ENCODE assay signal across 8 cellular contexts in the genomic region with DNA sequence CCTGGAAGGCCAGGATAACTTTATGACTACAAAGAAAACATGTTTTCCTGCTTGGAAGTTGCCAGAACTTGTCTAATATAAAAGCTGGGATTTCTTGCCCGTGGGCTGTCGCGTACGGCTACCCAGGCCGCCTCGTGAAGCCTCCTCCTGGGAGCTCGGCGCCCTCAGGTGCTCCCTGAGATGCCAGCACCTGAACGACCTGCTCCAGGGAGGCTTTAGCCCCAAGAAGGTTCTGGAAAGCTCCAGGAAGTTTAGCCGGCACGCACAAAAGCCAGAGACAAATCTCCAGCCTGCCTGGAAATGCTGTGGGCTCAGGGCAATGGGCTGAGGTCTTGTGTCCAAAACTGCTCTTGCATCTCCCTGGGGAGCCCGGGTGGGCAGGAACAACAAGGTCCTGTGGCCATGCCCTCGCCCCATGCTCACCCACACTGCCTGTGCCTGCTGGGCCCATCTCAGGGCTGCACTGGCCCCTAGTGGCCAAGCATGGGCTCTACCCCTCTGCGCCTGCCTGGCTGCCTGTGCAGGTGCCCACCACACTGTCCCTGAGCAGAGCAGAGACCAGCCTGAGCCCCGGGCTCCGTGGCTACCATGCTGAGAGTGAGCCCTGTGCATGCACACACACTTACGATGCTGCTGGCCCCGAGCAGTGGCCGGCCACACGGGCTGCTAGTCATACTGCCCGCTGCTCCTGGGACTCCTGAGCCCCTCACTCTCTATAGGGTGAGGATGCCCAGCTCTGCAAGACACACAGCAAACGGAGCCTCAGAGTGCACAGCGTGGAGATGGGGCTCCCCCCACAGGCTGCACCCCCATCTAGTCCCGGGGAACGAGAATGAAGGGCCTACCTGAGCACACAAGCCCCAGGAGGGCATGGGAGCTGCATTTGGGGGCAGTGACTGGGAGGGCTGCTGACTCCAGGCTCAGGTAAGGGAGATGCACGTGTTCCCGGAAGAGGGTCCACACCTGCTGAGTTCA. TPM values are rescaled to one million over a fixed set of nuclear protein-coding genes. Genes with fewer than 3 reads are reported as not detected.
A peak's percentile ranks its signal among the peaks of the same experiment; 100 is the strongest.
DNase-seq lines count a peak whose midpoint lies in the region; ATAC-seq and TF ChIP-seq lines count a peak whose summit lies in the region.

No MANE protein-coding gene starts in this region.

- H3K9me3 ChIP-seq in CD4-positive, alpha-beta memory T cell (ENCODE audit: control insufficient read depth in 1 of 2, low read length in 2 of 2), result no peaks in the 10 kb centered on the region
- H3K9me3 ChIP-seq in colonic mucosa, result no peaks in the 10 kb centered on the region
- H3K9me3 ChIP-seq in lung (ENCODE audit: control insufficient read depth in 2 of 2, insufficient read depth in 1 of 2, low read length in 1 of 2), result no peaks in the 10 kb centered on the region

- no peaks in the 10 kb centered on the region for H3K27me3 ChIP-seq in CD4-positive, alpha-beta memory T cell (ENCODE audit: insufficient read depth, low read length)
- H3K27me3 ChIP-seq in colonic mucosa, result peaks cover 18% of the 10 kb centered on the region
- H3K27me3 ChIP-seq in lung (ENCODE audit: control insufficient read depth, insufficient read depth), result no peaks in the 10 kb centered on the region

- POLR2A ChIA-PET in CD4-positive, alpha-beta memory T cell (lab: Charles Lee; ENCODE audit: partially characterized antibody), result interaction anchor here (1.1 kb wide), 1 partner anchor 188 kb away, joined by 3 read pairs; no protein-coding TSS in a partner anchor

- H3K36me3 Mint-ChIP-seq in CD4-positive, alpha-beta memory T cell, result no peaks in the 10 kb centered on the region
- no peaks in the 10 kb centered on the region for H3K36me3 Mint-ChIP-seq in activated CD4-positive, alpha-beta T cell treated with anti-CD3 and anti-CD28 coated beads, Interleukin-2, amount 10 ng/mL, durations not matched to agents 24 days and 14 days (ENCODE audit: low read depth)

- CTCF ChIA-PET in CD4-positive, alpha-beta memory T cell (lab: Charles Lee; ENCODE audit: partially characterized antibody), result interaction anchor here (0.7 to 7.1 kb wide), 4 partner anchors 12 to 421 kb away, joined by 3 to 70 read pairs (median 6); no protein-coding TSS in a partner anchor

- peak; percentile 61 to 73 (median 66) for DNase-seq in CD4-positive, alpha-beta memory T cell
- DNase-seq in NCI-H345 (lab: John Stamatoyannopoulos, UW), result peak; percentile 54
- peak; percentile 91 for DNase-seq in activated CD4-positive, alpha-beta T cell treated with anti-CD3 and anti-CD28 coated beads, Interleukin-2, amount 10 ng/mL, durations not matched to agents 24 days and 14 days
- peak; percentile 78 for DNase-seq in colonic mucosa
- DNase-seq in lung (ENCODE audit: low spot score), result peak; percentile 81
- peak; percentile 25 to 44 for DNase-seq in stimulated activated CD8-positive, alpha-beta memory T cell treated with anti-CD3 and anti-CD28 coated beads, Interleukin-15, amount 100 ng/mL, for 4 hours (ENCODE audit: low read depth in 2 of 2)
- no peak for DNase-seq in cerebellar nuclear complex (lab: John Stamatoyannopoulos, UW)

- no peak overlapping the region for H3K9ac ChIP-seq in colonic mucosa (ENCODE audit: low read depth in 2 of 2, low read length in 2 of 2)

- H3K4me1 Mint-ChIP-seq in CD4-positive, alpha-beta memory T cell, result peaks cover 0 to 13% (median 7%) of the 10 kb centered on the region in 4 donors
- peaks cover 8% of the 10 kb centered on the region for H3K4me1 Mint-ChIP-seq in activated CD4-positive, alpha-beta T cell treated with anti-CD3 and anti-CD28 coated beads, Interleukin-2, amount 10 ng/mL, durations not matched to agents 24 days and 14 days

- peaks cover 30 to 36% of the 10 kb centered on the region in 2 donors for H3K27me3 Mint-ChIP-seq in CD4-positive, alpha-beta memory T cell
- peaks cover 35% of the 10 kb centered on the region for H3K27me3 Mint-ChIP-seq in activated CD4-positive, alpha-beta T cell treated with anti-CD3 and anti-CD28 coated beads, Interleukin-2, amount 10 ng/mL, durations not matched to agents 24 days and 14 days

- peak; percentile 67 for ATAC-seq in GM21723 (IDR thresholded peaks at IDR 0.05; ENCODE audit: unreplicated experiment)
- ATAC-seq in lung (ENCODE audit: insufficient read depth, low FRiP score), result peak; percentile 67

- H3K4me3 Mint-ChIP-seq in CD4-positive, alpha-beta memory T cell, result no peak overlapping the region
- H3K4me3 Mint-ChIP-seq in activated CD4-positive, alpha-beta T cell treated with anti-CD3 and anti-CD28 coated beads, Interleukin-2, amount 10 ng/mL, durations not matched to agents 24 days and 14 days, result no peak overlapping the region

- intact Hi-C loops in CD4-positive, alpha-beta memory T cell (cut with micrococcal nuclease), result loop anchor here (2.0 kb wide), 1 partner anchor 547 kb away; no protein-coding TSS in a partner anchor
- intact Hi-C loops in activated CD4-positive, alpha-beta T cell treated with anti-CD3 and anti-CD28 coated beads, Interleukin-2, amount 10 ng/mL, durations not matched to agents 24 days and 14 days (cut with micrococcal nuclease), result loop anchor here (1.0 kb wide), 2 partner anchors 175 to 420 kb away; no protein-coding TSS in a partner anchor
- intact Hi-C loops in colonic mucosa (cut with DNase I), result loop anchor here (1.0 kb wide), 1 partner anchor 175 kb away; no protein-coding TSS in a partner anchor

- H3K36me3 ChIP-seq in CD4-positive, alpha-beta memory T cell (ENCODE audit: insufficient read depth, low read length), result no peaks in the 10 kb centered on the region
- H3K36me3 ChIP-seq in colonic mucosa, result no peaks in the 10 kb centered on the region
- H3K36me3 ChIP-seq in lung (ENCODE audit: control insufficient read depth in 2 of 2, insufficient read depth in 2 of 2, low read length in 2 of 2), result no peaks in the 10 kb centered on the region

- TF ChIP-seq CTCF in colonic mucosa (IDR thresholded peaks at IDR 0.05), result peak; percentile 97
- peak; percentile 93 for TF ChIP-seq CTCF in lung (IDR thresholded peaks at IDR 0.05; ENCODE audit: control extremely low read depth, extremely low read depth)

- H3K27ac Mint-ChIP-seq in CD4-positive, alpha-beta memory T cell, result no peak overlapping the region
- no peak overlapping the region for H3K27ac Mint-ChIP-seq in activated CD4-positive, alpha-beta T cell treated with anti-CD3 and anti-CD28 coated beads, Interleukin-2, amount 10 ng/mL, durations not matched to agents 24 days and 14 days

- no peak overlapping the region for H3K4me3 ChIP-seq in CD4-positive, alpha-beta memory T cell (ENCODE audit: low read length in 2 of 2)
- no peak overlapping the region for H3K4me3 ChIP-seq in colonic mucosa
- H3K4me3 ChIP-seq in lung, result no peak overlapping the region

- no peak overlapping the region for H3K27ac ChIP-seq in CD4-positive, alpha-beta memory T cell (ENCODE audit: low read depth, low read length)
- H3K27ac ChIP-seq in colonic mucosa, result no peak overlapping the region
- peak overlapping the region in 1 of 2 donors; percentile 35 for H3K27ac ChIP-seq in lung (ENCODE audit: low read depth in 1 of 2, low read length in 1 of 2)

- H3K4me1 ChIP-seq in CD4-positive, alpha-beta memory T cell (ENCODE audit: insufficient read depth, low read length), result no peaks in the 10 kb centered on the region
- H3K4me1 ChIP-seq in colonic mucosa, result peaks cover 12% of the 10 kb centered on the region
- H3K4me1 ChIP-seq in lung (ENCODE audit: control insufficient read depth in 2 of 2, insufficient read depth in 2 of 2, low read length in 2 of 2), result peaks cover 0 to 8% of the 10 kb centered on the region in 2 donors

- 30 to 43% methylated on average over 26 to 27 of the region's 27 CpGs for WGBS in lung, 2 donors

- H3K9me3 Mint-ChIP-seq in CD4-positive, alpha-beta memory T cell, result no peaks in the 10 kb centered on the region
- H3K9me3 Mint-ChIP-seq in activated CD4-positive, alpha-beta T cell treated with anti-CD3 and anti-CD28 coated beads, Interleukin-2, amount 10 ng/mL, durations not matched to agents 24 days and 14 days, result no peaks in the 10 kb centered on the region

RNA-seq across cellular contexts. Expression of a gene that starts 4.9 kb away (rescaled TPM):
- total RNA-seq in CD4-positive, alpha-beta memory T cell, result 1 to 10 TPM in 1 of 2 experiments, under 1 TPM in 1; 0.94 to 1.1 TPM
- under 1 TPM; 0.47 to 0.67 TPM for polyA plus RNA-seq in CD4-positive, alpha-beta memory T cell
- 0.36 and 0.37 TPM in 2 replicates for total RNA-seq in activated CD4-positive, alpha-beta T cell treated with anti-CD3 and anti-CD28 coated beads, Interleukin-2, amount 10 ng/mL, durations not matched to agents 24 days and 14 days
- total RNA-seq in colonic mucosa, result 1 to 10 TPM; 2.7 to 7.8 TPM
- total RNA-seq in lung, result 10 to 100 TPM; 36.1 to 65.9 TPM
- 10 to 100 TPM; 14.0 to 29.3 TPM for polyA plus RNA-seq in lung

Comparison
In these comparisons a context has a peak if more than half of its experiments do, and no peak if none do; other contexts are left out.
1. DNase-seq: peak in CD4-positive, alpha-beta memory T cell (5 of 5), NCI-H345 (single experiment), activated CD4-positive, alpha-beta T cell treated with anti-CD3 and anti-CD28 coated beads, Interleukin-2, amount 10 ng/mL, durations not matched to agents 24 days and 14 days (single experiment), colonic mucosa (single experiment), lung (single experiment) and stimulated activated CD8-positive, alpha-beta memory T cell treated with anti-CD3 and anti-CD28 coated beads, Interleukin-15, amount 100 ng/mL, for 4 hours (2 of 2); none in cerebellar nuclear complex (0 of 2).
2. RNA of a gene that starts 4.9 kb away (total RNA-seq): 36.1 to 65.9 TPM in lung; 2.7 to 7.8 TPM in colonic mucosa, 0.94 to 1.1 TPM in CD4-positive, alpha-beta memory T cell and 0.36 to 0.37 TPM in activated CD4-positive, alpha-beta T cell treated with anti-CD3 and anti-CD28 coated beads, Interleukin-2, amount 10 ng/mL, durations not matched to agents 24 days and 14 days; every median in the first group is over 4 times any median in the second.